13 cellular contexts compared by ENCODE assay signal in genomic region chr11:116613201-116613910, GRCh38.
"Had no signal": no experiment of that assay in that cellular context is flagged by ENCODE, and none has a peak within 500 bp of the region (broad histone marks: within the 10 kb centered on the region; RNA-seq: fewer than 3 reads in every experiment).

No MANE protein-coding gene starts in this region.

- DNase-seq: activated CD4-positive, alpha-beta T cell treated with anti-CD3 and anti-CD28 coated beads for 4 hours; activated CD8-positive, alpha-beta T cell treated with anti-CD3 and anti-CD28 coated beads, Interleukin-2, amount 10 ng/mL, durations not matched to agents 7 days and 5 days; activated naive CD4-positive, alpha-beta T cell treated with anti-CD3 and anti-CD28 coated beads for 36 hours; effector CD4-positive, alpha-beta T cell; gastrocnemius medialis; mesendoderm; ovary; stimulated activated CD4-positive, alpha-beta T cell treated with anti-CD3 and anti-CD28 coated beads, Interleukin-4, amount 100 ng/mL, for 1 hour; stimulated activated CD8-positive, alpha-beta memory T cell treated with anti-CD3 and anti-CD28 coated beads, Interleukin-4, amount 100 ng/mL, for 48 hours; stimulated activated naive CD8-positive, alpha-beta T cell treated with anti-CD3 and anti-CD28 coated beads, Interleukin-15, Interleukin-2, amounts not matched to agents 100 U/mL and 50 U/mL, for 24 hours; T-helper 9 cell had no signal

- H3K36me3 ChIP-seq: cardiac muscle cell, gastrocnemius medialis, ovary had no signal

- H3K27ac ChIP-seq: cardiac muscle cell, gastrocnemius medialis, ovary had no signal

- H3K4me3 ChIP-seq: cardiac muscle cell, gastrocnemius medialis, ovary had no signal

- ATAC-seq: activated CD8-positive, alpha-beta T cell treated with anti-CD3 and anti-CD28 coated beads, Interleukin-2, amount 10 ng/mL, durations not matched to agents 7 days and 5 days; activated T-helper 17 cell treated with anti-CD3 and anti-CD28 coated beads, Interleukin-2, amount 50 U/mL, for 72 hours; gastrocnemius medialis; stimulated activated naive CD8-positive, alpha-beta T cell treated with anti-CD3 and anti-CD28 coated beads, Interleukin-15, Interleukin-2, amounts not matched to agents 100 U/mL and 50 U/mL, for 24 hours had no signal

- H3K9me3 ChIP-seq: gastrocnemius medialis, ovary had no signal

- H3K27me3 ChIP-seq: cardiac muscle cell, ovary had no signal

- H3K4me1 ChIP-seq: gastrocnemius medialis had no signal
